Comparison of ENCODE assay signal across 8 cellular contexts in the genomic region with DNA sequence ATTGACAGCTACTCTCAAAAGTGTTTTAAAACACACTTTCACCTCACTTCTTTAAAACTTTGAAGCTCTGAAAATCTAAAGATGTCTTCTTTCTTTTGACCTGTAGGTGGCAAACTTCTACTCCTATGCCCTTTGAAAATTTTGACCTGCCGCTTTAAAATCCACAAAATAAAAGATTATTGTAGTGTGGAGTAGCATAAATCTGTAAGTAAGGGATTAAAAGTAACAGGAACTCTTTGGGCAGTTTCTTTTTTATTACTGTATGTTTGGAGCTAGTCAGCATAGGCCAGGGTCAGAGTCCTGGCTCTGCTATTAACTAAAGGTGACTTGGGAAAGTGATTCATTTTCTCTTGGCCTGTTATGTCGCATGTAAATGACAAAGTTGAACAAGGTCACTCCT. TPM values are rescaled to one million over a fixed set of nuclear protein-coding genes. Genes with fewer than 3 reads are reported as not detected.
A peak's percentile ranks its signal among the peaks of the same experiment; 100 is the strongest.
DNase-seq lines count a peak whose midpoint lies in the region; ATAC-seq and TF ChIP-seq lines count a peak whose summit lies in the region.

No MANE protein-coding gene starts in this region.

- H3K27me3 Mint-ChIP-seq in HFFc6 (ENCODE audit: insufficient read depth): no peaks in the 10 kb centered on the region; the same call in 1 of the 2 replicates

- peaks cover 11% of the 10 kb centered on the region for H3K4me1 ChIP-seq in RWPE2 (ENCODE audit: insufficient read depth, poor library complexity, severe bottlenecking)
- H3K4me1 ChIP-seq in sigmoid colon: no peaks in the 10 kb centered on the region

- H3K9me3 ChIP-seq in RWPE2 (ENCODE audit: severe bottlenecking): no peaks in the 10 kb centered on the region
- no peaks in the 10 kb centered on the region for H3K9me3 ChIP-seq in sigmoid colon

- intact Hi-C loops in sigmoid colon (cut with DNase I): loop anchor here (2.0 to 5.0 kb wide), 3 partner anchors 67 to 174 kb away; no protein-coding TSS in a partner anchor

- TF ChIP-seq POLR2A in sigmoid colon (IDR thresholded peaks at IDR 0.05): no peak

- TF ChIP-seq CTCF in HFFc6 (IDR thresholded peaks at IDR 0.05) (peak; percentile 96), RWPE2 (IDR thresholded peaks at IDR 0.05; ENCODE audit: poor library complexity, severe bottlenecking) (peak; percentile 90), foreskin fibroblast (IDR thresholded peaks at IDR 0.05; ENCODE audit: low read depth, low read length) (peak; percentile 38), sigmoid colon (IDR thresholded peaks at IDR 0.05) (peak; percentile 48 to 73 (median 66))

- TF ChIP-seq EP300 in sigmoid colon (IDR thresholded peaks at IDR 0.05): no peak

- H3K36me3 Mint-ChIP-seq in HFFc6 (ENCODE audit: low read depth): no peaks in the 10 kb centered on the region

- H3K36me3 ChIP-seq in RWPE2 (ENCODE audit: low read depth) (no peaks in the 10 kb centered on the region), sigmoid colon (no peaks in the 10 kb centered on the region)

- no peak overlapping the region for H3K4me3 ChIP-seq in RWPE2 (ENCODE audit: severe bottlenecking)
- no peak overlapping the region for H3K4me3 ChIP-seq in foreskin fibroblast (ENCODE audit: low read depth in 1 of 2, low read length in 2 of 2)
- H3K4me3 ChIP-seq in sigmoid colon: no peak overlapping the region

- 4 to 37% methylated on average over 2 of the region's 2 CpGs for WGBS in sigmoid colon, 2 donors

- H3K27ac ChIP-seq in RWPE2 (ENCODE audit: poor library complexity, severe bottlenecking): peak overlapping the region; percentile 45
- H3K27ac ChIP-seq in sigmoid colon: no peak overlapping the region

- no peaks in the 10 kb centered on the region for H3K9me3 Mint-ChIP-seq in HFFc6

- DNase-seq in EH (ENCODE audit: low read depth): peak; percentile 57
- DNase-seq in HFFc6: peak; percentile 51
- no peak for DNase-seq in RWPE2 (ENCODE audit: low spot score)
- DNase-seq in foreskin fibroblast: peak; percentile 26 to 70
- DNase-seq in sigmoid colon: no peak
- DNase-seq in activated gamma-delta T cell (lab: John Stamatoyannopoulos, UW): no peak
- DNase-seq in epidermal melanocyte (ENCODE audit: insufficient read length, low spot score): no peak
- DNase-seq in GDM1 (lab: John Stamatoyannopoulos, UW): no peak

- H3K4me3 Mint-ChIP-seq in HFFc6: peak overlapping the region; percentile 31

- peak; percentile 23; the same call in 2 of the 3 replicates for ATAC-seq in RWPE2 (ENCODE audit: low read depth)

- no peaks in the 10 kb centered on the region for H3K27me3 ChIP-seq in RWPE2 (ENCODE audit: insufficient read depth, poor library complexity, severe bottlenecking)
- H3K27me3 ChIP-seq in sigmoid colon: no peaks in the 10 kb centered on the region

- H3K27ac Mint-ChIP-seq in HFFc6: peak overlapping the region; percentile 32

- H3K4me1 Mint-ChIP-seq in HFFc6 (ENCODE audit: low read depth): peaks cover 76% of the 10 kb centered on the region

RNA-seq across cellular contexts. Expression of a gene that starts 25.5 kb away (rescaled TPM):
- 1 to 10 TPM; 2.0 to 3.1 (median 2.4) TPM for total RNA-seq in HFFc6 (2021; fragmentation: NEBNext Ultra II Directional; extraction: Animal tissue kit (Norgen Biotek cat#: 25700))
- 1 to 10 TPM; 2.2 to 5.1 (median 3.8) TPM for total RNA-seq in sigmoid colon
- 1 to 10 TPM; 1.8 to 3.7 (median 1.8) TPM for polyA plus RNA-seq in sigmoid colon

Comparison
In these comparisons a context has a peak if more than half of its experiments do, and no peak if none do; other contexts are left out.
1. DNase-seq: peak in EH (single experiment), HFFc6 (single experiment) and foreskin fibroblast (2 of 2); none in RWPE2 (single experiment), sigmoid colon (single experiment), activated gamma-delta T cell (single experiment), epidermal melanocyte (single experiment) and GDM1 (single experiment).
2. CTCF ChIP-seq: peak in every context shown above with its lines; median percentile 96 in HFFc6; 90 in RWPE2; 66 in sigmoid colon; 38 in foreskin fibroblast.